1 cellular context compared by ENCODE assay signal in the genomic region with DNA sequence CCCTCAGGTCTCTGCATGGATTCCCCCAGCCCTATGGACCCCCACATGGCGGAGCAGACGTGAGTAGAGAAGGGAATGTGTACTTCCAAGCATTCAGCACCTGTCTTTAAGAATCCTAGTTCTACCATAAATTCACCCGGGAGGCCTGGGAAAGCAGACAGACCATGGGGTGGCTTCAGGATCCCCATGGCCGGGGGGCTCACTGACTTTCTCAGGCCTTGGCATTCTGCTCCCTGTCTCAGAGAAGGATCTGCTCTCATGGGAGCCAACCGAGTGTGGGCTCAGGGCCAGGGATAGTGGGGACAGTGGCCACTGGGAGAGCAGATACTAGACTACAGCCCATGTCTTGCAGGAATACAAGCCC.
A peak's percentile ranks its signal among the peaks of the same experiment; 100 is the strongest.
TF ChIP-seq lines count a peak whose summit lies in the region.

No MANE protein-coding gene starts in this region.

TF ChIP-seq in HepG2, 621 proteins besides CTCF, POLR2A, EP300 and RAD21 (continued from another document):
- TF ChIP-seq CHD4 (IDR thresholded peaks at IDR 0.05; ENCODE audit: borderline replicate concordance, low read length) (peak; percentile 75; the same call in 1 of the 2 replicates), ZC3H13 (CRISPR knock-in tag; IDR thresholded peaks at IDR 0.05) (no peak), ZNF335 (CRISPR knock-in tag; IDR thresholded peaks at IDR 0.05) (0 out of 2 replicates have a peak, but pooled peaks have one; percentile 40), SETDB1 (CRISPR knock-in tag; IDR thresholded peaks at IDR 0.05; ENCODE audit: borderline replicate concordance) (no peak), ZNF333 (CRISPR knock-in tag; IDR thresholded peaks at IDR 0.05; ENCODE audit: borderline replicate concordance) (no peak), KDM3A (CRISPR knock-in tag; IDR thresholded peaks at IDR 0.05; ENCODE audit: low read depth) (0 out of 2 replicates have a peak, but pooled peaks have one; percentile 30), KDM4B (CRISPR knock-in tag; IDR thresholded peaks at IDR 0.05) (no peak), KDM5B (CRISPR knock-in tag; IDR thresholded peaks at IDR 0.05; ENCODE audit: borderline replicate concordance) (no peak), GTF2F1 (IDR thresholded peaks at IDR 0.05; ENCODE audit: low read length) (no peak), ZNF44 (CRISPR knock-in tag; IDR thresholded peaks at IDR 0.05) (no peak), HES4 (CRISPR knock-in tag; IDR thresholded peaks at IDR 0.05; ENCODE audit: borderline replicate concordance) (0 out of 2 replicates have a peak, but pooled peaks have one; percentile 28), TBX3 (IDR thresholded peaks at IDR 0.05; ENCODE audit: borderline replicate concordance) (no peak), ZFP37 (CRISPR knock-in tag; IDR thresholded peaks at IDR 0.05; ENCODE audit: borderline replicate concordance) (no peak), NKX3-1 (CRISPR knock-in tag; IDR thresholded peaks at IDR 0.05) (no peak), NAIF1 (CRISPR knock-in tag; IDR thresholded peaks at IDR 0.05; ENCODE audit: borderline replicate concordance) (no peak), AHR (CRISPR knock-in tag; IDR thresholded peaks at IDR 0.05) (0 out of 2 replicates have a peak, but pooled peaks have one; percentile 32), HDAC1 (CRISPR knock-in tag; IDR thresholded peaks at IDR 0.05) (no peak; the same call in 1 of the 2 replicates), ZNF501 (CRISPR knock-in tag; IDR thresholded peaks at IDR 0.05) (peak; percentile 54; the same call in 1 of the 2 replicates), ZFP41 (CRISPR knock-in tag; IDR thresholded peaks at IDR 0.05; ENCODE audit: borderline replicate concordance) (no peak), FOXO1 (CRISPR knock-in tag; IDR thresholded peaks at IDR 0.05) (0 out of 2 replicates have a peak, but pooled peaks have one; percentile 3), TBX2 (CRISPR knock-in tag; IDR thresholded peaks at IDR 0.05; ENCODE audit: borderline replicate concordance) (0 out of 2 replicates have a peak, but pooled peaks have one; percentile 4), NR1H2 (CRISPR knock-in tag; IDR thresholded peaks at IDR 0.05; ENCODE audit: borderline replicate concordance, low read depth) (no peak), ZMAT3 (CRISPR knock-in tag; conservative IDR thresholded peaks at IDR 0.05) (no peak), TBP (CRISPR knock-in tag; IDR thresholded peaks at IDR 0.05) (no peak), FIP1L1 (IDR thresholded peaks at IDR 0.05; ENCODE audit: borderline replicate concordance, insufficient read depth, low read depth, low read length) (no peak), MAFK (conservative IDR thresholded peaks at IDR 0.05 in 1 of 2, IDR thresholded peaks at IDR 0.05 in 1 of 2; ENCODE audit: low read length in 2 of 2) (no peak)
- TF ChIP-seq, protein P1, sequence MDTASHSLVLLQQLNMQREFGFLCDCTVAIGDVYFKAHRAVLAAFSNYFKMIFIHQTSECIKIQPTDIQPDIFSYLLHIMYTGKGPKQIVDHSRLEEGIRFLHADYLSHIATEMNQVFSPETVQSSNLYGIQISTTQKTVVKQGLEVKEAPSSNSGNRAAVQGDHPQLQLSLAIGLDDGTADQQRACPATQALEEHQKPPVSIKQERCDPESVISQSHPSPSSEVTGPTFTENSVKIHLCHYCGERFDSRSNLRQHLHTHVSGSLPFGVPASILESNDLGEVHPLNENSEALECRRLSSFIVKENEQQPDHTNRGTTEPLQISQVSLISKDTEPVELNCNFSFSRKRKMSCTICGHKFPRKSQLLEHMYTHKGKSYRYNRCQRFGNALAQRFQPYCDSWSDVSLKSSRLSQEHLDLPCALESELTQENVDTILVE (CRISPR knock-in tag; IDR thresholded peaks at IDR 0.05) = no peak
- TF ChIP-seq, protein P2, sequence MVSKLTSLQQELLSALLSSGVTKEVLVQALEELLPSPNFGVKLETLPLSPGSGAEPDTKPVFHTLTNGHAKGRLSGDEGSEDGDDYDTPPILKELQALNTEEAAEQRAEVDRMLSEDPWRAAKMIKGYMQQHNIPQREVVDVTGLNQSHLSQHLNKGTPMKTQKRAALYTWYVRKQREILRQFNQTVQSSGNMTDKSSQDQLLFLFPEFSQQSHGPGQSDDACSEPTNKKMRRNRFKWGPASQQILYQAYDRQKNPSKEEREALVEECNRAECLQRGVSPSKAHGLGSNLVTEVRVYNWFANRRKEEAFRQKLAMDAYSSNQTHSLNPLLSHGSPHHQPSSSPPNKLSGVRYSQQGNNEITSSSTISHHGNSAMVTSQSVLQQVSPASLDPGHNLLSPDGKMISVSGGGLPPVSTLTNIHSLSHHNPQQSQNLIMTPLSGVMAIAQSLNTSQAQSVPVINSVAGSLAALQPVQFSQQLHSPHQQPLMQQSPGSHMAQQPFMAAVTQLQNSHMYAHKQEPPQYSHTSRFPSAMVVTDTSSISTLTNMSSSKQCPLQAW (CRISPR knock-in tag; IDR thresholded peaks at IDR 0.05) = 0 out of 2 replicates have a peak, but pooled peaks have one; percentile 28
- TF ChIP-seq, protein P3, sequence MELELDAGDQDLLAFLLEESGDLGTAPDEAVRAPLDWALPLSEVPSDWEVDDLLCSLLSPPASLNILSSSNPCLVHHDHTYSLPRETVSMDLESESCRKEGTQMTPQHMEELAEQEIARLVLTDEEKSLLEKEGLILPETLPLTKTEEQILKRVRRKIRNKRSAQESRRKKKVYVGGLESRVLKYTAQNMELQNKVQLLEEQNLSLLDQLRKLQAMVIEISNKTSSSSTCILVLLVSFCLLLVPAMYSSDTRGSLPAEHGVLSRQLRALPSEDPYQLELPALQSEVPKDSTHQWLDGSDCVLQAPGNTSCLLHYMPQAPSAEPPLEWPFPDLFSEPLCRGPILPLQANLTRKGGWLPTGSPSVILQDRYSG (CRISPR knock-in tag; IDR thresholded peaks at IDR 0.05) = no peak
- TF ChIP-seq, protein P4, sequence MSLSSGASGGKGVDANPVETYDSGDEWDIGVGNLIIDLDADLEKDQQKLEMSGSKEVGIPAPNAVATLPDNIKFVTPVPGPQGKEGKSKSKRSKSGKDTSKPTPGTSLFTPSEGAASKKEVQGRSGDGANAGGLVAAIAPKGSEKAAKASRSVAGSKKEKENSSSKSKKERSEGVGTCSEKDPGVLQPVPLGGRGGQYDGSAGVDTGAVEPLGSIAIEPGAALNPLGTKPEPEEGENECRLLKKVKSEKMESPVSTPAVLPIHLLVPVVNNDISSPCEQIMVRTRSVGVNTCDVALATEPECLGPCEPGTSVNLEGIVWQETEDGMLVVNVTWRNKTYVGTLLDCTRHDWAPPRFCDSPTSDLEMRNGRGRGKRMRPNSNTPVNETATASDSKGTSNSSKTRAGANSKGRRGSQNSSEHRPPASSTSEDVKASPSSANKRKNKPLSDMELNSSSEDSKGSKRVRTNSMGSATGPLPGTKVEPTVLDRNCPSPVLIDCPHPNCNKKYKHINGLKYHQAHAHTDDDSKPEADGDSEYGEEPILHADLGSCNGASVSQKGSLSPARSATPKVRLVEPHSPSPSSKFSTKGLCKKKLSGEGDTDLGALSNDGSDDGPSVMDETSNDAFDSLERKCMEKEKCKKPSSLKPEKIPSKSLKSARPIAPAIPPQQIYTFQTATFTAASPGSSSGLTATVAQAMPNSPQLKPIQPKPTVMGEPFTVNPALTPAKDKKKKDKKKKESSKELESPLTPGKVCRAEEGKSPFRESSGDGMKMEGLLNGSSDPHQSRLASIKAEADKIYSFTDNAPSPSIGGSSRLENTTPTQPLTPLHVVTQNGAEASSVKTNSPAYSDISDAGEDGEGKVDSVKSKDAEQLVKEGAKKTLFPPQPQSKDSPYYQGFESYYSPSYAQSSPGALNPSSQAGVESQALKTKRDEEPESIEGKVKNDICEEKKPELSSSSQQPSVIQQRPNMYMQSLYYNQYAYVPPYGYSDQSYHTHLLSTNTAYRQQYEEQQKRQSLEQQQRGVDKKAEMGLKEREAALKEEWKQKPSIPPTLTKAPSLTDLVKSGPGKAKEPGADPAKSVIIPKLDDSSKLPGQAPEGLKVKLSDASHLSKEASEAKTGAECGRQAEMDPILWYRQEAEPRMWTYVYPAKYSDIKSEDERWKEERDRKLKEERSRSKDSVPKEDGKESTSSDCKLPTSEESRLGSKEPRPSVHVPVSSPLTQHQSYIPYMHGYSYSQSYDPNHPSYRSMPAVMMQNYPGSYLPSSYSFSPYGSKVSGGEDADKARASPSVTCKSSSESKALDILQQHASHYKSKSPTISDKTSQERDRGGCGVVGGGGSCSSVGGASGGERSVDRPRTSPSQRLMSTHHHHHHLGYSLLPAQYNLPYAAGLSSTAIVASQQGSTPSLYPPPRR (CRISPR knock-in tag; IDR thresholded peaks at IDR 0.05; ENCODE audit: borderline replicate concordance) = peak; percentile 40; the same call in 1 of the 2 replicates
- TF ChIP-seq, protein P5, sequence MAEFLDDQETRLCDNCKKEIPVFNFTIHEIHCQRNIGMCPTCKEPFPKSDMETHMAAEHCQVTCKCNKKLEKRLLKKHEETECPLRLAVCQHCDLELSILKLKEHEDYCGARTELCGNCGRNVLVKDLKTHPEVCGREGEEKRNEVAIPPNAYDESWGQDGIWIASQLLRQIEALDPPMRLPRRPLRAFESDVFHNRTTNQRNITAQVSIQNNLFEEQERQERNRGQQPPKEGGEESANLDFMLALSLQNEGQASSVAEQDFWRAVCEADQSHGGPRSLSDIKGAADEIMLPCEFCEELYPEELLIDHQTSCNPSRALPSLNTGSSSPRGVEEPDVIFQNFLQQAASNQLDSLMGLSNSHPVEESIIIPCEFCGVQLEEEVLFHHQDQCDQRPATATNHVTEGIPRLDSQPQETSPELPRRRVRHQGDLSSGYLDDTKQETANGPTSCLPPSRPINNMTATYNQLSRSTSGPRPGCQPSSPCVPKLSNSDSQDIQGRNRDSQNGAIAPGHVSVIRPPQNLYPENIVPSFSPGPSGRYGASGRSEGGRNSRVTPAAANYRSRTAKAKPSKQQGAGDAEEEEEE (CRISPR knock-in tag; IDR thresholded peaks at IDR 0.05; ENCODE audit: borderline replicate concordance) = no peak
TF ChIP-seq in HepG2: peak in this region for 22.
